In the genomic region with DNA sequence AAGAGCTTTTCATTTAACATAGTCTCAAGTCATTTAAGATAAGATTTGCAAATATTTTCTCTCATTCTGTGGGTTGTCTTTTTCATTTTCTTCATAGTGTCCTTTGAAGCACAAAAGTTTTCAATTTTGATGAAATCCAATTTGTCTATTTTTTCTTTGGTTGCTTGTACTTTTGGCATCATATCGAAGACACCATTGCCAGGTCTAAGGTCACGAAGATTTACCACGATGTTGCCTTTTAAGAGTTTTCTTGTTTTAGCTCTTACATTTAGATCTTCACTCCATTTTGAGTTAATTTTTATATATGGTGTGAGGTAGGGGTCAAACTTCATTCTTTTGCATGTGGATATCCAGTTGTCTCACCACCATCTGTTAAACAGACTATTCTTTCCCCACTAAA, we compare ENCODE assay signal across 2 cellular contexts.
TF ChIP-seq lines count a peak whose summit lies in the region.

No MANE protein-coding gene starts in this region.

TF ChIP-seq in SK-N-SH, 30 proteins besides CTCF, POLR2A, EP300 and RAD21:
- TF ChIP-seq TAF1 (IDR thresholded peaks at IDR 0.05; ENCODE audit: borderline replicate concordance, low read depth, low read length) (no peak), MEF2A (IDR thresholded peaks at IDR 0.05; ENCODE audit: borderline replicate concordance, low read depth) (no peak), CHD2 (IDR thresholded peaks at IDR 0.05; ENCODE audit: low read length, partially characterized antibody) (no peak), FOSL2 (IDR thresholded peaks at IDR 0.05; ENCODE audit: borderline replicate concordance, low read depth) (no peak), GATA2 (CRISPR knock-in tag; IDR thresholded peaks at IDR 0.05) (no peak), FOXM1 (IDR thresholded peaks at IDR 0.05; ENCODE audit: low read depth) (no peak), YY1 (IDR thresholded peaks at IDR 0.05; ENCODE audit: low read depth) (no peak), EZH2phosphoT487 (IDR thresholded peaks at IDR 0.05; ENCODE audit: borderline replicate concordance, low read depth) (no peak), POLR2AphosphoS5 (IDR thresholded peaks at IDR 0.05; ENCODE audit: low read depth, low read length) (no peak), RFX5 (IDR thresholded peaks at IDR 0.05; ENCODE audit: low read length) (no peak), FOXJ3 (CRISPR knock-in tag; IDR thresholded peaks at IDR 0.05) (no peak), TEAD4 (IDR thresholded peaks at IDR 0.05; ENCODE audit: borderline replicate concordance, insufficient read depth) (no peak), SIN3A (IDR thresholded peaks at IDR 0.05; ENCODE audit: borderline replicate concordance, low read depth, low read length) (no peak), GABPA (IDR thresholded peaks at IDR 0.05; ENCODE audit: low read depth) (no peak), NFIC (IDR thresholded peaks at IDR 0.05; ENCODE audit: borderline replicate concordance) (no peak)
- TF ChIP-seq, protein P1, sequence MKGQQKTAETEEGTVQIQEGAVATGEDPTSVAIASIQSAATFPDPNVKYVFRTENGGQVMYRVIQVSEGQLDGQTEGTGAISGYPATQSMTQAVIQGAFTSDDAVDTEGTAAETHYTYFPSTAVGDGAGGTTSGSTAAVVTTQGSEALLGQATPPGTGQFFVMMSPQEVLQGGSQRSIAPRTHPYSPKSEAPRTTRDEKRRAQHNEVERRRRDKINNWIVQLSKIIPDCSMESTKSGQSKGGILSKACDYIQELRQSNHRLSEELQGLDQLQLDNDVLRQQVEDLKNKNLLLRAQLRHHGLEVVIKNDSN (IDR thresholded peaks at IDR 0.05; ENCODE audit: borderline replicate concordance, low read depth): no peak
- TF ChIP-seq, protein P2, sequence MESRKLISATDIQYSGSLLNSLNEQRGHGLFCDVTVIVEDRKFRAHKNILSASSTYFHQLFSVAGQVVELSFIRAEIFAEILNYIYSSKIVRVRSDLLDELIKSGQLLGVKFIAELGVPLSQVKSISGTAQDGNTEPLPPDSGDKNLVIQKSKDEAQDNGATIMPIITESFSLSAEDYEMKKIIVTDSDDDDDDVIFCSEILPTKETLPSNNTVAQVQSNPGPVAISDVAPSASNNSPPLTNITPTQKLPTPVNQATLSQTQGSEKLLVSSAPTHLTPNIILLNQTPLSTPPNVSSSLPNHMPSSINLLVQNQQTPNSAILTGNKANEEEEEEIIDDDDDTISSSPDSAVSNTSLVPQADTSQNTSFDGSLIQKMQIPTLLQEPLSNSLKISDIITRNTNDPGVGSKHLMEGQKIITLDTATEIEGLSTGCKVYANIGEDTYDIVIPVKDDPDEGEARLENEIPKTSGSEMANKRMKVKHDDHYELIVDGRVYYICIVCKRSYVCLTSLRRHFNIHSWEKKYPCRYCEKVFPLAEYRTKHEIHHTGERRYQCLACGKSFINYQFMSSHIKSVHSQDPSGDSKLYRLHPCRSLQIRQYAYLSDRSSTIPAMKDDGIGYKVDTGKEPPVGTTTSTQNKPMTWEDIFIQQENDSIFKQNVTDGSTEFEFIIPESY (IDR thresholded peaks at IDR 0.05; ENCODE audit: borderline replicate concordance, low read depth): no peak
- TF ChIP-seq, protein P3, sequence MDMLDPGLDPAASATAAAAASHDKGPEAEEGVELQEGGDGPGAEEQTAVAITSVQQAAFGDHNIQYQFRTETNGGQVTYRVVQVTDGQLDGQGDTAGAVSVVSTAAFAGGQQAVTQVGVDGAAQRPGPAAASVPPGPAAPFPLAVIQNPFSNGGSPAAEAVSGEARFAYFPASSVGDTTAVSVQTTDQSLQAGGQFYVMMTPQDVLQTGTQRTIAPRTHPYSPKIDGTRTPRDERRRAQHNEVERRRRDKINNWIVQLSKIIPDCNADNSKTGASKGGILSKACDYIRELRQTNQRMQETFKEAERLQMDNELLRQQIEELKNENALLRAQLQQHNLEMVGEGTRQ (IDR thresholded peaks at IDR 0.05; ENCODE audit: borderline replicate concordance, low read depth, low read length): no peak
- TF ChIP-seq, protein P4, sequence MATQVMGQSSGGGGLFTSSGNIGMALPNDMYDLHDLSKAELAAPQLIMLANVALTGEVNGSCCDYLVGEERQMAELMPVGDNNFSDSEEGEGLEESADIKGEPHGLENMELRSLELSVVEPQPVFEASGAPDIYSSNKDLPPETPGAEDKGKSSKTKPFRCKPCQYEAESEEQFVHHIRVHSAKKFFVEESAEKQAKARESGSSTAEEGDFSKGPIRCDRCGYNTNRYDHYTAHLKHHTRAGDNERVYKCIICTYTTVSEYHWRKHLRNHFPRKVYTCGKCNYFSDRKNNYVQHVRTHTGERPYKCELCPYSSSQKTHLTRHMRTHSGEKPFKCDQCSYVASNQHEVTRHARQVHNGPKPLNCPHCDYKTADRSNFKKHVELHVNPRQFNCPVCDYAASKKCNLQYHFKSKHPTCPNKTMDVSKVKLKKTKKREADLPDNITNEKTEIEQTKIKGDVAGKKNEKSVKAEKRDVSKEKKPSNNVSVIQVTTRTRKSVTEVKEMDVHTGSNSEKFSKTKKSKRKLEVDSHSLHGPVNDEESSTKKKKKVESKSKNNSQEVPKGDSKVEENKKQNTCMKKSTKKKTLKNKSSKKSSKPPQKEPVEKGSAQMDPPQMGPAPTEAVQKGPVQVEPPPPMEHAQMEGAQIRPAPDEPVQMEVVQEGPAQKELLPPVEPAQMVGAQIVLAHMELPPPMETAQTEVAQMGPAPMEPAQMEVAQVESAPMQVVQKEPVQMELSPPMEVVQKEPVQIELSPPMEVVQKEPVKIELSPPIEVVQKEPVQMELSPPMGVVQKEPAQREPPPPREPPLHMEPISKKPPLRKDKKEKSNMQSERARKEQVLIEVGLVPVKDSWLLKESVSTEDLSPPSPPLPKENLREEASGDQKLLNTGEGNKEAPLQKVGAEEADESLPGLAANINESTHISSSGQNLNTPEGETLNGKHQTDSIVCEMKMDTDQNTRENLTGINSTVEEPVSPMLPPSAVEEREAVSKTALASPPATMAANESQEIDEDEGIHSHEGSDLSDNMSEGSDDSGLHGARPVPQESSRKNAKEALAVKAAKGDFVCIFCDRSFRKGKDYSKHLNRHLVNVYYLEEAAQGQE (IDR thresholded peaks at IDR 0.05; ENCODE audit: low read depth, low read length): no peak

TF ChIP-seq in GM23338, 12 proteins besides CTCF, POLR2A, EP300 and RAD21:
- TF ChIP-seq POLR2AphosphoS5 (IDR thresholded peaks at IDR 0.05; ENCODE audit: low read depth) (no peak), STAT1 (IDR thresholded peaks at IDR 0.05; ENCODE audit: unreplicated experiment) (no peak), NANOG (IDR thresholded peaks at IDR 0.05; ENCODE audit: borderline replicate concordance) (no peak), ZNF331 (CRISPR knock-in tag; IDR thresholded peaks at IDR 0.05; ENCODE audit: low read depth) (no peak), ZNF114 (CRISPR knock-in tag; IDR thresholded peaks at IDR 0.05) (no peak), EZH2 (IDR thresholded peaks at IDR 0.05; ENCODE audit: low read depth, unreplicated experiment) (no peak), JUNB (IDR thresholded peaks at IDR 0.05; ENCODE audit: unreplicated experiment) (no peak), CREB1 (CRISPR knock-in tag; IDR thresholded peaks at IDR 0.05; ENCODE audit: low read depth) (no peak), EZH2phosphoT487 (IDR thresholded peaks at IDR 0.05; ENCODE audit: unreplicated experiment) (no peak)
- TF ChIP-seq, protein P5, sequence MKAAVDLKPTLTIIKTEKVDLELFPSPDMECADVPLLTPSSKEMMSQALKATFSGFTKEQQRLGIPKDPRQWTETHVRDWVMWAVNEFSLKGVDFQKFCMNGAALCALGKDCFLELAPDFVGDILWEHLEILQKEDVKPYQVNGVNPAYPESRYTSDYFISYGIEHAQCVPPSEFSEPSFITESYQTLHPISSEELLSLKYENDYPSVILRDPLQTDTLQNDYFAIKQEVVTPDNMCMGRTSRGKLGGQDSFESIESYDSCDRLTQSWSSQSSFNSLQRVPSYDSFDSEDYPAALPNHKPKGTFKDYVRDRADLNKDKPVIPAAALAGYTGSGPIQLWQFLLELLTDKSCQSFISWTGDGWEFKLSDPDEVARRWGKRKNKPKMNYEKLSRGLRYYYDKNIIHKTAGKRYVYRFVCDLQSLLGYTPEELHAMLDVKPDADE (IDR thresholded peaks at IDR 0.05): no peak
- TF ChIP-seq, protein P4 (IDR thresholded peaks at IDR 0.05; ENCODE audit: unreplicated experiment): no peak
- TF ChIP-seq, protein P6, sequence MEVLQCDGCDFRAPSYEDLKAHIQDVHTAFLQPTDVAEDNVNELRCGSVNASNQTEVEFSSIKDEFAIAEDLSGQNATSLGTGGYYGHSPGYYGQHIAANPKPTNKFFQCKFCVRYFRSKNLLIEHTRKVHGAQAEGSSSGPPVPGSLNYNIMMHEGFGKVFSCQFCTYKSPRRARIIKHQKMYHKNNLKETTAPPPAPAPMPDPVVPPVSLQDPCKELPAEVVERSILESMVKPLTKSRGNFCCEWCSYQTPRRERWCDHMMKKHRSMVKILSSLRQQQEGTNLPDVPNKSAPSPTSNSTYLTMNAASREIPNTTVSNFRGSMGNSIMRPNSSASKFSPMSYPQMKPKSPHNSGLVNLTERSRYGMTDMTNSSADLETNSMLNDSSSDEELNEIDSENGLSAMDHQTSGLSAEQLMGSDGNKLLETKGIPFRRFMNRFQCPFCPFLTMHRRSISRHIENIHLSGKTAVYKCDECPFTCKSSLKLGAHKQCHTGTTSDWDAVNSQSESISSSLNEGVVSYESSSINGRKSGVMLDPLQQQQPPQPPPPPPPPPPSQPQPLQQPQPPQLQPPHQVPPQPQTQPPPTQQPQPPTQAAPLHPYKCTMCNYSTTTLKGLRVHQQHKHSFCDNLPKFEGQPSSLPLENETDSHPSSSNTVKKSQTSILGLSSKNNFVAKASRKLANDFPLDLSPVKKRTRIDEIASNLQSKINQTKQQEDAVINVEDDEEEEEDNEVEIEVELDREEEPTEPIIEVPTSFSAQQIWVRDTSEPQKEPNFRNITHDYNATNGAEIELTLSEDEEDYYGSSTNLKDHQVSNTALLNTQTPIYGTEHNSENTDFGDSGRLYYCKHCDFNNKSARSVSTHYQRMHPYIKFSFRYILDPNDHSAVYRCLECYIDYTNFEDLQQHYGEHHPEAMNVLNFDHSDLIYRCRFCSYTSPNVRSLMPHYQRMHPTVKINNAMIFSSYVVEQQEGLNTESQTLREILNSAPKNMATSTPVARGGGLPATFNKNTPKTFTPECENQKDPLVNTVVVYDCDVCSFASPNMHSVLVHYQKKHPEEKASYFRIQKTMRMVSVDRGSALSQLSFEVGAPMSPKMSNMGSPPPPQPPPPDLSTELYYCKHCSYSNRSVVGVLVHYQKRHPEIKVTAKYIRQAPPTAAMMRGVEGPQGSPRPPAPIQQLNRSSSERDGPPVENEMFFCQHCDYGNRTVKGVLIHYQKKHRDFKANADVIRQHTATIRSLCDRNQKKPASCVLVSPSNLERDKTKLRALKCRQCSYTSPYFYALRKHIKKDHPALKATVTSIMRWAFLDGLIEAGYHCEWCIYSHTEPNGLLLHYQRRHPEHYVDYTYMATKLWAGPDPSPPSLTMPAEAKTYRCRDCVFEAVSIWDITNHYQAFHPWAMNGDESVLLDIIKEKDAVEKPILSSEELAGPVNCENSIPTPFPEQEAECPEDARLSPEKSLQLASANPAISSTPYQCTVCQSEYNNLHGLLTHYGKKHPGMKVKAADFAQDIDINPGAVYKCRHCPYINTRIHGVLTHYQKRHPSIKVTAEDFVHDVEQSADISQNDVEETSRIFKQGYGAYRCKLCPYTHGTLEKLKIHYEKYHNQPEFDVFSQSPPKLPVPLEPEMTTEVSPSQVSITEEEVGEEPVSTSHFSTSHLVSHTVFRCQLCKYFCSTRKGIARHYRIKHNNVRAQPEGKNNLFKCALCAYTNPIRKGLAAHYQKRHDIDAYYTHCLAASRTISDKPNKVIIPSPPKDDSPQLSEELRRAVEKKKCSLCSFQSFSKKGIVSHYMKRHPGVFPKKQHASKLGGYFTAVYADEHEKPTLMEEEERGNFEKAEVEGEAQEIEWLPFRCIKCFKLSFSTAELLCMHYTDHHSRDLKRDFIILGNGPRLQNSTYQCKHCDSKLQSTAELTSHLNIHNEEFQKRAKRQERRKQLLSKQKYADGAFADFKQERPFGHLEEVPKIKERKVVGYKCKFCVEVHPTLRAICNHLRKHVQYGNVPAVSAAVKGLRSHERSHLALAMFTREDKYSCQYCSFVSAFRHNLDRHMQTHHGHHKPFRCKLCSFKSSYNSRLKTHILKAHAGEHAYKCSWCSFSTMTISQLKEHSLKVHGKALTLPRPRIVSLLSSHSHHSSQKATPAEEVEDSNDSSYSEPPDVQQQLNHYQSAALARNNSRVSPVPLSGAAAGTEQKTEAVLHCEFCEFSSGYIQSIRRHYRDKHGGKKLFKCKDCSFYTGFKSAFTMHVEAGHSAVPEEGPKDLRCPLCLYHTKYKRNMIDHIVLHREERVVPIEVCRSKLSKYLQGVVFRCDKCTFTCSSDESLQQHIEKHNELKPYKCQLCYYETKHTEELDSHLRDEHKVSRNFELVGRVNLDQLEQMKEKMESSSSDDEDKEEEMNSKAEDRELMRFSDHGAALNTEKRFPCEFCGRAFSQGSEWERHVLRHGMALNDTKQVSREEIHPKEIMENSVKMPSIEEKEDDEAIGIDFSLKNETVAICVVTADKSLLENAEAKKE (CRISPR knock-in tag; IDR thresholded peaks at IDR 0.05): no peak
